Comparison of ENCODE assay signal across 8 cellular contexts in the genomic region with DNA sequence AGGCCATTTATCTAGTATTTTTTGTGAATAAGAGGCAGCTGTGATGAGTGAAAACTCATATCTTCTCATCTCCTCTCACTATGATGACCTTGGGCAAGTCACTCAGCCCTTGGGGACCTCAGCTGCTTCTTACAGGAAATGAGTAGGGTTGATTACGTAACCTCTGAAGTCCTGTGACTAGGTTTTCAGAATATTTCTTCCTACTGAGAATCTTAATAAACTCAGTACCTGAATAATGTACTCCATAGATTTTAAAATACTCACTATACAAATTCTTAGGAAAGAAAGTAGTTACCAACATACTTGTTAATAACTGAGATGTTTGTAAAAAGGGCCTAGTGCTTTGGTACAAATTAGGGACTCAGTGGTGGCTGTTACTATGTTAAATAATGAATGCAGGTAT.
DNase-seq lines count a peak whose midpoint lies in the region; ATAC-seq, FAIRE-seq and TF ChIP-seq lines count a peak whose summit lies in the region.

No MANE protein-coding gene starts in this region.

- peak overlapping the region; percentile 48 for H3K27ac Mint-ChIP-seq in osteocyte (ENCODE audit: unreplicated experiment)

- DNase-seq in A549 (ENCODE audit: low read depth in 1 of 2, low spot score in 1 of 2) (peak; percentile 33 to 57), RWPE2 (ENCODE audit: low spot score) (no peak), osteocyte (ENCODE audit: extremely low spot score, unreplicated experiment) (no peak), caudate nucleus (lab: John Stamatoyannopoulos, UW) (no peak)
- peak in 2 of 3 donors; percentile 9 to 13 for DNase-seq in effector memory CD4-positive, alpha-beta T cell

- no peaks in the 10 kb centered on the region for H3K27me3 Mint-ChIP-seq in osteocyte (ENCODE audit: unreplicated experiment)

- peak in 1 of 2 experiments; percentile 75; a peak in 2 of 6 replicates for ATAC-seq in A549
- ATAC-seq in GM18520 (IDR thresholded peaks at IDR 0.05; ENCODE audit: unreplicated experiment): peak; percentile 44
- peak; percentile 56 for ATAC-seq in HG03095 (IDR thresholded peaks at IDR 0.05; ENCODE audit: unreplicated experiment)
- ATAC-seq in RWPE2 (ENCODE audit: low read depth): peak; percentile 40; the same call in 2 of the 3 replicates
- no peak for ATAC-seq in GM19324 (IDR thresholded peaks at IDR 0.05; ENCODE audit: low FRiP score, unreplicated experiment)

- H3K4me3 Mint-ChIP-seq in osteocyte (ENCODE audit: unreplicated experiment): no peak overlapping the region

- 84% methylated on average over 1 of the region's 1 CpG for WGBS in A549 (ENCODE audit: missing lambda C conversion rate)

- CTCF ChIA-PET in A549 (lab: Yijun Ruan, JAX): interaction anchor here (1.0 to 3.9 kb wide), 4 partner anchors 32 to 530 kb away, joined by 4 to 23 read pairs (median 6); no protein-coding TSS in a partner anchor

- peak overlapping the region; percentile 41 for H3K4me2 ChIP-seq in A549

- H3K27ac ChIP-seq in A549: peak overlapping the region; percentile 68 to 85
- peak overlapping the region; percentile 43 for H3K27ac ChIP-seq in RWPE2 (ENCODE audit: poor library complexity, severe bottlenecking)
- no peak overlapping the region for H3K27ac ChIP-seq in effector memory CD4-positive, alpha-beta T cell (ENCODE audit: insufficient read depth, low read length, poor library complexity, severe bottlenecking)
- no peak overlapping the region for H3K27ac ChIP-seq in caudate nucleus (ENCODE audit: low read depth, low read length)

- peaks cover 20% of the 10 kb centered on the region for H3K4me1 Mint-ChIP-seq in osteocyte (ENCODE audit: unreplicated experiment)

- peaks cover 33% of the 10 kb centered on the region for H3K36me3 ChIP-seq in RWPE2 (ENCODE audit: low read depth)
- peaks cover 10% of the 10 kb centered on the region for H3K36me3 ChIP-seq in effector memory CD4-positive, alpha-beta T cell (ENCODE audit: control insufficient read depth, insufficient read depth, low read length)

- FAIRE-seq in A549 (lab: Jason Lieb, UNC): no peak

- POLR2A ChIA-PET in A549 (lab: Yijun Ruan, JAX): interaction anchor here (0.6 kb wide), 1 partner anchor 15 kb away, joined by 3 read pairs; no protein-coding TSS in a partner anchor

- peaks cover 20% of the 10 kb centered on the region for H3K4me1 ChIP-seq in A549
- peaks cover 13% of the 10 kb centered on the region for H3K4me1 ChIP-seq in RWPE2 (ENCODE audit: insufficient read depth, poor library complexity, severe bottlenecking)
- H3K4me1 ChIP-seq in effector memory CD4-positive, alpha-beta T cell (ENCODE audit: control insufficient read depth, insufficient read depth, low read length, poor library complexity, severe bottlenecking): no peaks in the 10 kb centered on the region

- TF ChIP-seq RAD21 in A549 (conservative IDR thresholded peaks at IDR 0.05 in 1 of 2, IDR thresholded peaks at IDR 0.05 in 1 of 2): no peak

- peak in 1 of 2 experiments; percentile 15; a peak in 1 of 5 replicates for TF ChIP-seq EP300 in A549 (IDR thresholded peaks at IDR 0.05)

- H3K4me3 ChIP-seq in A549 (no peak overlapping the region), RWPE2 (ENCODE audit: severe bottlenecking) (no peak overlapping the region)
- no peak overlapping the region for H3K4me3 ChIP-seq in effector memory CD4-positive, alpha-beta T cell (ENCODE audit: insufficient read depth, low read depth, low read length, poor library complexity, severe bottlenecking)

- no peaks in the 10 kb centered on the region for H3K9me3 ChIP-seq in A549
- H3K9me3 ChIP-seq in RWPE2 (ENCODE audit: severe bottlenecking): no peaks in the 10 kb centered on the region
- no peaks in the 10 kb centered on the region for H3K9me3 ChIP-seq in effector memory CD4-positive, alpha-beta T cell (ENCODE audit: control insufficient read depth, low read length)

- no peaks in the 10 kb centered on the region for H3K27me3 ChIP-seq in RWPE2 (ENCODE audit: insufficient read depth, poor library complexity, severe bottlenecking)
- no peaks in the 10 kb centered on the region for H3K27me3 ChIP-seq in effector memory CD4-positive, alpha-beta T cell (replicated peaks; ENCODE audit: control insufficient read depth, insufficient read depth, low read length, poor library complexity, severe bottlenecking)

- TF ChIP-seq CTCF in A549 (IDR thresholded peaks at IDR 0.05) (no peak), RWPE2 (IDR thresholded peaks at IDR 0.05; ENCODE audit: poor library complexity, severe bottlenecking) (no peak), osteocyte (IDR thresholded peaks at IDR 0.05) (no peak)

- no peak for TF ChIP-seq POLR2A in A549 (IDR thresholded peaks at IDR 0.05; ENCODE audit: low read length)

- peaks cover 26% of the 10 kb centered on the region for H3K36me3 Mint-ChIP-seq in osteocyte (ENCODE audit: unreplicated experiment)

- H3K9me3 Mint-ChIP-seq in osteocyte (ENCODE audit: unreplicated experiment): no peaks in the 10 kb centered on the region

TF ChIP-seq in A549, 52 proteins besides CTCF, POLR2A, EP300 and RAD21:
- TF ChIP-seq GATA3 (IDR thresholded peaks at IDR 0.05; ENCODE audit: borderline replicate concordance) (peak; percentile 15; the same call in 1 of the 2 replicates), CEBPB (IDR thresholded peaks at IDR 0.05) (peak; percentile 74 to 85; a peak in 3 of 4 replicates), ESRRA (IDR thresholded peaks at IDR 0.05; ENCODE audit: borderline replicate concordance, low read length) (peak; percentile 59; the same call in 1 of the 2 replicates), HOXB13 (CRISPR knock-in tag; IDR thresholded peaks at IDR 0.05; ENCODE audit: low read depth) (no peak)
- TF ChIP-seq, protein P1, sequence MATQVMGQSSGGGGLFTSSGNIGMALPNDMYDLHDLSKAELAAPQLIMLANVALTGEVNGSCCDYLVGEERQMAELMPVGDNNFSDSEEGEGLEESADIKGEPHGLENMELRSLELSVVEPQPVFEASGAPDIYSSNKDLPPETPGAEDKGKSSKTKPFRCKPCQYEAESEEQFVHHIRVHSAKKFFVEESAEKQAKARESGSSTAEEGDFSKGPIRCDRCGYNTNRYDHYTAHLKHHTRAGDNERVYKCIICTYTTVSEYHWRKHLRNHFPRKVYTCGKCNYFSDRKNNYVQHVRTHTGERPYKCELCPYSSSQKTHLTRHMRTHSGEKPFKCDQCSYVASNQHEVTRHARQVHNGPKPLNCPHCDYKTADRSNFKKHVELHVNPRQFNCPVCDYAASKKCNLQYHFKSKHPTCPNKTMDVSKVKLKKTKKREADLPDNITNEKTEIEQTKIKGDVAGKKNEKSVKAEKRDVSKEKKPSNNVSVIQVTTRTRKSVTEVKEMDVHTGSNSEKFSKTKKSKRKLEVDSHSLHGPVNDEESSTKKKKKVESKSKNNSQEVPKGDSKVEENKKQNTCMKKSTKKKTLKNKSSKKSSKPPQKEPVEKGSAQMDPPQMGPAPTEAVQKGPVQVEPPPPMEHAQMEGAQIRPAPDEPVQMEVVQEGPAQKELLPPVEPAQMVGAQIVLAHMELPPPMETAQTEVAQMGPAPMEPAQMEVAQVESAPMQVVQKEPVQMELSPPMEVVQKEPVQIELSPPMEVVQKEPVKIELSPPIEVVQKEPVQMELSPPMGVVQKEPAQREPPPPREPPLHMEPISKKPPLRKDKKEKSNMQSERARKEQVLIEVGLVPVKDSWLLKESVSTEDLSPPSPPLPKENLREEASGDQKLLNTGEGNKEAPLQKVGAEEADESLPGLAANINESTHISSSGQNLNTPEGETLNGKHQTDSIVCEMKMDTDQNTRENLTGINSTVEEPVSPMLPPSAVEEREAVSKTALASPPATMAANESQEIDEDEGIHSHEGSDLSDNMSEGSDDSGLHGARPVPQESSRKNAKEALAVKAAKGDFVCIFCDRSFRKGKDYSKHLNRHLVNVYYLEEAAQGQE (IDR thresholded peaks at IDR 0.05): 0 out of 2 replicates have a peak, but pooled peaks have one; percentile 41
TF ChIP-seq in A549: peak in this region for 4.

Comparison
In these comparisons a context has a peak if more than half of its experiments do, and no peak if none do; other contexts are left out.
1. DNase-seq: peak in A549 (2 of 2) and effector memory CD4-positive, alpha-beta T cell (2 of 3); none in RWPE2 (single experiment), osteocyte (single experiment) and caudate nucleus (0 of 61).
2. H3K27ac ChIP-seq: peak in A549 (2 of 2) and RWPE2 (single experiment); none in effector memory CD4-positive, alpha-beta T cell (single experiment) and caudate nucleus (single experiment).